In genomic region chr15:64437982-64438381, GRCh38 we compare ENCODE assay signal across 17 cellular contexts. TPM values are rescaled to one million over a fixed set of nuclear protein-coding genes. Genes with fewer than 3 reads are reported as not detected.
DNase-seq lines count a peak whose midpoint lies in the region; ATAC-seq and TF ChIP-seq lines count a peak whose summit lies in the region.
"Had no signal": no experiment of that assay in that cellular context is flagged by ENCODE, and none has a peak within 500 bp of the region (broad histone marks: within the 10 kb centered on the region; RNA-seq: fewer than 3 reads in every experiment).

No MANE protein-coding gene starts in this region.

- H3K4me3 Mint-ChIP-seq in activated CD4-positive, alpha-beta T cell treated with anti-CD3 and anti-CD28 coated beads, Interleukin-2, amount 10 ng/mL, durations not matched to agents 24 days and 14 days: peak overlapping the region; percentile 0
- H3K4me3 Mint-ChIP-seq in CD4-positive, alpha-beta T cell: no peak overlapping the region
- no peak overlapping the region for H3K4me3 Mint-ChIP-seq in activated T-helper 1 cell treated with anti-CD3 and anti-CD28 coated beads, Interleukin-12 subunit alpha, Interleukin-12 subunit beta, Interleukin-2, Interleukin-4 antibody, amounts not matched to agents 30 ng/mL and 10 ng/mL and 1 ng/mL, durations not matched to agents 14 hours and 24 hours and 36 hours
- H3K4me3 Mint-ChIP-seq in naive thymus-derived CD4-positive, alpha-beta T cell: peak overlapping the region in 8 of 10 donors; percentile 16 to 75 (median 54)
- H3K4me3 Mint-ChIP-seq: GM23338 had no signal

- H3K9me3 Mint-ChIP-seq in activated CD4-positive, alpha-beta T cell treated with anti-CD3 and anti-CD28 coated beads, Interleukin-2, amount 10 ng/mL, durations not matched to agents 24 days and 14 days: peaks cover 7% of the 10 kb centered on the region
- H3K9me3 Mint-ChIP-seq in CD4-positive, alpha-beta T cell: no peaks in the 10 kb centered on the region
- no peaks in the 10 kb centered on the region for H3K9me3 Mint-ChIP-seq in activated T-helper 1 cell treated with anti-CD3 and anti-CD28 coated beads, Interleukin-12 subunit alpha, Interleukin-12 subunit beta, Interleukin-2, Interleukin-4 antibody, amounts not matched to agents 30 ng/mL and 10 ng/mL and 1 ng/mL, durations not matched to agents 14 hours and 24 hours and 36 hours
- H3K9me3 Mint-ChIP-seq in naive thymus-derived CD4-positive, alpha-beta T cell: peaks cover 0 to 2% (median 0%) of the 10 kb centered on the region in 11 donors
- H3K9me3 Mint-ChIP-seq: GM23338 had no signal

- intact Hi-C loops in activated CD4-positive, alpha-beta T cell treated with anti-CD3 and anti-CD28 coated beads, Interleukin-2, amount 10 ng/mL, durations not matched to agents 24 days and 14 days (cut with micrococcal nuclease): no loop called here
- intact Hi-C loops in CD4-positive, alpha-beta T cell (cut with DNase I, micrococcal nuclease): loop anchor here in 1 of 2 experiments (10.0 kb wide), 1 partner anchor 187 kb away; no protein-coding TSS in a partner anchor
- intact Hi-C loops in activated T-helper 1 cell treated with anti-CD3 and anti-CD28 coated beads, Interleukin-12 subunit alpha, Interleukin-12 subunit beta, Interleukin-2, Interleukin-4 antibody, amounts not matched to agents 30 ng/mL and 10 ng/mL and 1 ng/mL, durations not matched to agents 14 hours and 24 hours and 36 hours (cut with micrococcal nuclease): no loop called here
- intact Hi-C loops in naive thymus-derived CD4-positive, alpha-beta T cell (cut with micrococcal nuclease): loop anchor here in 1 of 2 donors (1.0 kb wide), 1 partner anchor 8 kb away; no protein-coding TSS in a partner anchor

- TF ChIP-seq CTCF in CD4-positive, alpha-beta T cell (IDR thresholded peaks at IDR 0.05): no peak

- H3K4me1 ChIP-seq in naive thymus-derived CD4-positive, alpha-beta T cell (ENCODE audit: control insufficient read depth in 2 of 2, insufficient read depth in 2 of 2, low read length in 2 of 2): peaks cover 10 to 28% of the 10 kb centered on the region in 2 donors
- H3K4me1 ChIP-seq: BE2C had no signal

- POLR2A ChIA-PET in CD4-positive, alpha-beta T cell (lab: Charles Lee): interaction anchor here (1.0 to 1.4 kb wide), 4 partner anchors 11 to 51 kb away, joined by 3 to 5 read pairs (median 3); partner anchors contain the start of gene TRIP4
- POLR2A ChIA-PET in naive thymus-derived CD4-positive, alpha-beta T cell (lab: Charles Lee): interaction anchor here (0.7 to 2.0 kb wide), 4 partner anchors 10 to 152 kb away, joined by 3 to 8 read pairs (median 5); no protein-coding TSS in a partner anchor

- no peaks in the 10 kb centered on the region for H3K9me3 ChIP-seq in CD4-positive, alpha-beta T cell (ENCODE audit: control insufficient read depth, low read length)
- H3K9me3 ChIP-seq in naive thymus-derived CD4-positive, alpha-beta T cell (ENCODE audit: control insufficient read depth in 2 of 3, low read length in 3 of 3): no peaks in the 10 kb centered on the region
- H3K9me3 ChIP-seq: BE2C had no signal

- ATAC-seq in CD4-positive, alpha-beta T cell (ENCODE audit: poor library complexity): no peak
- no peak for ATAC-seq in naive thymus-derived CD4-positive, alpha-beta T cell
- no peak for ATAC-seq in GM18867 (IDR thresholded peaks at IDR 0.05; ENCODE audit: unreplicated experiment)
- ATAC-seq in SK-N-SH treated with all-trans-retinoic acid at 6 μM for 48 hours: no peak
- ATAC-seq: GM23338 had no signal

- H3K4me3 ChIP-seq in naive thymus-derived CD4-positive, alpha-beta T cell (ENCODE audit: low read length): no peak overlapping the region
- H3K4me3 ChIP-seq: GM23338 had no signal

- peaks cover 34% of the 10 kb centered on the region for H3K4me1 Mint-ChIP-seq in activated CD4-positive, alpha-beta T cell treated with anti-CD3 and anti-CD28 coated beads, Interleukin-2, amount 10 ng/mL, durations not matched to agents 24 days and 14 days
- H3K4me1 Mint-ChIP-seq in CD4-positive, alpha-beta T cell (ENCODE audit: low read depth): peaks cover 48% of the 10 kb centered on the region
- peaks cover 30% of the 10 kb centered on the region for H3K4me1 Mint-ChIP-seq in activated T-helper 1 cell treated with anti-CD3 and anti-CD28 coated beads, Interleukin-12 subunit alpha, Interleukin-12 subunit beta, Interleukin-2, Interleukin-4 antibody, amounts not matched to agents 30 ng/mL and 10 ng/mL and 1 ng/mL, durations not matched to agents 14 hours and 24 hours and 36 hours (ENCODE audit: low read depth)
- H3K4me1 Mint-ChIP-seq in naive thymus-derived CD4-positive, alpha-beta T cell: peaks cover 20 to 74% (median 56%) of the 10 kb centered on the region in 7 donors
- H3K4me1 Mint-ChIP-seq: GM23338 had no signal

- H3K27me3 ChIP-seq in CD4-positive, alpha-beta T cell (ENCODE audit: control insufficient read depth, insufficient read depth, low read length): no peaks in the 10 kb centered on the region
- no peaks in the 10 kb centered on the region for H3K27me3 ChIP-seq in naive thymus-derived CD4-positive, alpha-beta T cell (ENCODE audit: control insufficient read depth in 2 of 2, insufficient read depth in 2 of 2, low read length in 2 of 2)
- H3K27me3 ChIP-seq: BE2C had no signal

- no peaks in the 10 kb centered on the region for H3K27me3 Mint-ChIP-seq in activated CD4-positive, alpha-beta T cell treated with anti-CD3 and anti-CD28 coated beads, Interleukin-2, amount 10 ng/mL, durations not matched to agents 24 days and 14 days
- H3K27me3 Mint-ChIP-seq in CD4-positive, alpha-beta T cell: no peaks in the 10 kb centered on the region
- no peaks in the 10 kb centered on the region for H3K27me3 Mint-ChIP-seq in activated T-helper 1 cell treated with anti-CD3 and anti-CD28 coated beads, Interleukin-12 subunit alpha, Interleukin-12 subunit beta, Interleukin-2, Interleukin-4 antibody, amounts not matched to agents 30 ng/mL and 10 ng/mL and 1 ng/mL, durations not matched to agents 14 hours and 24 hours and 36 hours (ENCODE audit: insufficient read depth)
- H3K27me3 Mint-ChIP-seq in naive thymus-derived CD4-positive, alpha-beta T cell: no peaks in the 10 kb centered on the region

- no peak for DNase-seq in activated CD4-positive, alpha-beta T cell treated with anti-CD3 and anti-CD28 coated beads, Interleukin-2, amount 10 ng/mL, durations not matched to agents 24 days and 14 days
- DNase-seq in activated CD4-positive, alpha-beta T cell treated with anti-CD3 and anti-CD28 coated beads, Interleukin-2, amount 50 U/mL, for 1 hour: no peak
- no peak for DNase-seq in CD4-positive, alpha-beta T cell
- no peak for DNase-seq in activated T-helper 1 cell treated with anti-CD3 and anti-CD28 coated beads, Interleukin-12 subunit alpha, Interleukin-12 subunit beta, Interleukin-2, Interleukin-4 antibody, amounts not matched to agents 30 ng/mL and 10 ng/mL and 1 ng/mL, durations not matched to agents 14 hours and 24 hours and 36 hours (ENCODE audit: low spot score)
- no peak for DNase-seq in naive thymus-derived CD4-positive, alpha-beta T cell
- DNase-seq in MV-4-11 (lab: John Stamatoyannopoulos, UW): no peak
- DNase-seq: 8988T, BE2C, DND-41, NCI-H1436, NCI-H2029, NCI-H2171 treated with DMSO at 0.1 percent for 48 hours, NCI-H748 treated with DMSO at 0.1 percent for 48 hours, OCI-M1 had no signal

- H3K27ac ChIP-seq in CD4-positive, alpha-beta T cell (ENCODE audit: low read depth, low read length): no peak overlapping the region
- H3K27ac ChIP-seq in naive thymus-derived CD4-positive, alpha-beta T cell (ENCODE audit: low read depth, low read length): no peak overlapping the region

- H3K36me3 Mint-ChIP-seq in activated CD4-positive, alpha-beta T cell treated with anti-CD3 and anti-CD28 coated beads, Interleukin-2, amount 10 ng/mL, durations not matched to agents 24 days and 14 days (ENCODE audit: low read depth): peaks cover 23% of the 10 kb centered on the region
- H3K36me3 Mint-ChIP-seq in CD4-positive, alpha-beta T cell (ENCODE audit: low read depth): peaks cover 26% of the 10 kb centered on the region
- H3K36me3 Mint-ChIP-seq in activated T-helper 1 cell treated with anti-CD3 and anti-CD28 coated beads, Interleukin-12 subunit alpha, Interleukin-12 subunit beta, Interleukin-2, Interleukin-4 antibody, amounts not matched to agents 30 ng/mL and 10 ng/mL and 1 ng/mL, durations not matched to agents 14 hours and 24 hours and 36 hours (ENCODE audit: low read depth): peaks cover 31% of the 10 kb centered on the region
- H3K36me3 Mint-ChIP-seq in naive thymus-derived CD4-positive, alpha-beta T cell: peaks cover 14 to 35% (median 17%) of the 10 kb centered on the region in 5 donors

- H3K36me3 ChIP-seq in naive thymus-derived CD4-positive, alpha-beta T cell (ENCODE audit: control insufficient read depth in 2 of 3, insufficient read depth in 3 of 3, low read length in 3 of 3): no peaks in the 10 kb centered on the region
- H3K36me3 ChIP-seq: BE2C had no signal

- CTCF ChIA-PET in CD4-positive, alpha-beta T cell (lab: Charles Lee): no interaction called here
- CTCF ChIA-PET in naive thymus-derived CD4-positive, alpha-beta T cell (lab: Charles Lee): no interaction called here

- H3K27ac Mint-ChIP-seq in activated CD4-positive, alpha-beta T cell treated with anti-CD3 and anti-CD28 coated beads, Interleukin-2, amount 10 ng/mL, durations not matched to agents 24 days and 14 days: peak overlapping the region; percentile 9
- H3K27ac Mint-ChIP-seq in CD4-positive, alpha-beta T cell: peak overlapping the region; percentile 10
- peak overlapping the region; percentile 32 for H3K27ac Mint-ChIP-seq in activated T-helper 1 cell treated with anti-CD3 and anti-CD28 coated beads, Interleukin-12 subunit alpha, Interleukin-12 subunit beta, Interleukin-2, Interleukin-4 antibody, amounts not matched to agents 30 ng/mL and 10 ng/mL and 1 ng/mL, durations not matched to agents 14 hours and 24 hours and 36 hours
- H3K27ac Mint-ChIP-seq in naive thymus-derived CD4-positive, alpha-beta T cell: peak overlapping the region in 8 of 9 donors; percentile 5 to 79 (median 64)
- H3K27ac Mint-ChIP-seq: GM23338 had no signal

RNA-seq across cellular contexts. Expression of gene ZNF609, which starts 22.4 kb away (rescaled TPM):
- total RNA-seq in activated CD4-positive, alpha-beta T cell treated with anti-CD3 and anti-CD28 coated beads, Interleukin-2, amount 10 ng/mL, durations not matched to agents 24 days and 14 days: 62.4 and 63.9 TPM in 2 replicates
- 10 to 100 TPM; 62.4 to 65.3 TPM for total RNA-seq in CD4-positive, alpha-beta T cell
- 65.4 and 73.8 TPM in 2 replicates for total RNA-seq in activated T-helper 1 cell treated with anti-CD3 and anti-CD28 coated beads, Interleukin-12 subunit alpha, Interleukin-12 subunit beta, Interleukin-2, Interleukin-4 antibody, amounts not matched to agents 30 ng/mL and 10 ng/mL and 1 ng/mL, durations not matched to agents 14 hours and 24 hours and 36 hours
- total RNA-seq in naive thymus-derived CD4-positive, alpha-beta T cell: 10 to 100 TPM; 55.0 to 89.1 (median 78.3) TPM
- 10 to 100 TPM; 10.1 to 11.7 TPM for polyA plus RNA-seq in naive thymus-derived CD4-positive, alpha-beta T cell

RNA-seq across cellular contexts. Expression of gene TRIP4, which starts 50.3 kb away (rescaled TPM):
- 21.1 and 23.9 TPM in 2 replicates for total RNA-seq in activated CD4-positive, alpha-beta T cell treated with anti-CD3 and anti-CD28 coated beads, Interleukin-2, amount 10 ng/mL, durations not matched to agents 24 days and 14 days
- 10 to 100 TPM in 1 of 2 experiments, 1 to 10 TPM in 1; 9.6 to 10.7 TPM for total RNA-seq in CD4-positive, alpha-beta T cell
- total RNA-seq in activated T-helper 1 cell treated with anti-CD3 and anti-CD28 coated beads, Interleukin-12 subunit alpha, Interleukin-12 subunit beta, Interleukin-2, Interleukin-4 antibody, amounts not matched to agents 30 ng/mL and 10 ng/mL and 1 ng/mL, durations not matched to agents 14 hours and 24 hours and 36 hours: 17.5 and 21.7 TPM in 2 replicates
- 10 to 100 TPM; 16.5 to 29.3 (median 25.4) TPM for total RNA-seq in naive thymus-derived CD4-positive, alpha-beta T cell
- 10 to 100 TPM; 31.4 to 31.5 TPM for polyA plus RNA-seq in naive thymus-derived CD4-positive, alpha-beta T cell

RNA-seq across cellular contexts. Expression of gene PCLAF, which starts 56.7 kb away (rescaled TPM):
- 67.6 and 81.9 TPM in 2 replicates for total RNA-seq in activated CD4-positive, alpha-beta T cell treated with anti-CD3 and anti-CD28 coated beads, Interleukin-2, amount 10 ng/mL, durations not matched to agents 24 days and 14 days
- under 1 TPM; 0.80 to 0.84 TPM for total RNA-seq in CD4-positive, alpha-beta T cell
- total RNA-seq in activated T-helper 1 cell treated with anti-CD3 and anti-CD28 coated beads, Interleukin-12 subunit alpha, Interleukin-12 subunit beta, Interleukin-2, Interleukin-4 antibody, amounts not matched to agents 30 ng/mL and 10 ng/mL and 1 ng/mL, durations not matched to agents 14 hours and 24 hours and 36 hours: 58.6 and 69.8 TPM in 2 replicates
- 10 to 100 TPM in 1 of 5 experiments, 1 to 10 TPM in 3, under 1 TPM in 1; 0.85 to 58.7 (median 1.2) TPM for total RNA-seq in naive thymus-derived CD4-positive, alpha-beta T cell
- not detected for polyA plus RNA-seq in naive thymus-derived CD4-positive, alpha-beta T cell

Comparison
In these comparisons a context has a peak if more than half of its experiments do, and no peak if none do; other contexts are left out.
1. H3K27ac Mint-ChIP-seq: peak in every context shown above with its lines; median percentile 64 in naive thymus-derived CD4-positive, alpha-beta T cell; 32 in activated T-helper 1 cell treated with anti-CD3 and anti-CD28 coated beads, Interleukin-12 subunit alpha, Interleukin-12 subunit beta, Interleukin-2, Interleukin-4 antibody, amounts not matched to agents 30 ng/mL and 10 ng/mL and 1 ng/mL, durations not matched to agents 14 hours and 24 hours and 36 hours; 10 in CD4-positive, alpha-beta T cell; 9 in activated CD4-positive, alpha-beta T cell treated with anti-CD3 and anti-CD28 coated beads, Interleukin-2, amount 10 ng/mL, durations not matched to agents 24 days and 14 days.
2. H3K4me3 Mint-ChIP-seq: peak in activated CD4-positive, alpha-beta T cell treated with anti-CD3 and anti-CD28 coated beads, Interleukin-2, amount 10 ng/mL, durations not matched to agents 24 days and 14 days (single experiment) and naive thymus-derived CD4-positive, alpha-beta T cell (8 of 10); none in CD4-positive, alpha-beta T cell (single experiment) and activated T-helper 1 cell treated with anti-CD3 and anti-CD28 coated beads, Interleukin-12 subunit alpha, Interleukin-12 subunit beta, Interleukin-2, Interleukin-4 antibody, amounts not matched to agents 30 ng/mL and 10 ng/mL and 1 ng/mL, durations not matched to agents 14 hours and 24 hours and 36 hours (single experiment).